In genomic region chr5:5666076-5666365, GRCh38 we compare ENCODE assay signal across 27 cellular contexts.
"Had no signal": no experiment of that assay in that cellular context is flagged by ENCODE, and none has a peak within 500 bp of the region (broad histone marks: within the 10 kb centered on the region; RNA-seq: fewer than 3 reads in every experiment).

No MANE protein-coding gene starts in this region.

- H3K4me2 ChIP-seq: neural progenitor cell had no signal

- H3K27ac ChIP-seq: neural progenitor cell, ovary, parathyroid adenoma, psoas muscle, skin epidermis, stomach, thoracic aorta, tibial artery, transverse colon, upper lobe of right lung, uterus had no signal

- H3K9me3 Mint-ChIP-seq: natural killer cell; nephron; stimulated activated effector memory CD8-positive, alpha-beta T cell treated with anti-CD3 and anti-CD28 coated beads, Interleukin-12 subunit alpha, Interleukin-12 subunit beta, amount 100 ng/mL, for 72 hours; stimulated activated naive CD8-positive, alpha-beta T cell treated with anti-CD3 and anti-CD28 coated beads, Interleukin-15, Interleukin-2, amounts not matched to agents 100 ng/mL and 50 ng/mL, for 24 hours; type B pancreatic cell had no signal

- H3K4me3 Mint-ChIP-seq: naive thymus-derived CD4-positive, alpha-beta T cell; natural killer cell; nephron; neural progenitor cell; stimulated activated effector memory CD8-positive, alpha-beta T cell treated with anti-CD3 and anti-CD28 coated beads, Interleukin-12 subunit alpha, Interleukin-12 subunit beta, amount 100 ng/mL, for 72 hours; stimulated activated naive B cell treated with anti-CD40 and anti-IgM and Interleukin-4, amounts not matched to agents 10 μg/mL and 1 μg/mL and 100 μg/mL, for 72 hours; stimulated activated naive CD8-positive, alpha-beta T cell treated with anti-CD3 and anti-CD28 coated beads, Interleukin-15, Interleukin-2, amounts not matched to agents 100 ng/mL and 50 ng/mL, for 24 hours; type B pancreatic cell had no signal

- H3K27me3 Mint-ChIP-seq: stimulated activated naive CD8-positive, alpha-beta T cell treated with anti-CD3 and anti-CD28 coated beads, Interleukin-15, Interleukin-2, amounts not matched to agents 100 ng/mL and 50 ng/mL, for 24 hours; type B pancreatic cell had no signal

- H3K4me1 Mint-ChIP-seq: naive thymus-derived CD4-positive, alpha-beta T cell; natural killer cell; nephron; stimulated activated effector memory CD8-positive, alpha-beta T cell treated with anti-CD3 and anti-CD28 coated beads, Interleukin-12 subunit alpha, Interleukin-12 subunit beta, amount 100 ng/mL, for 72 hours; stimulated activated naive B cell treated with anti-CD40 and anti-IgM and Interleukin-4, amounts not matched to agents 10 μg/mL and 1 μg/mL and 100 μg/mL, for 72 hours had no signal

- H3K9me3 ChIP-seq: ovary, psoas muscle, stomach, thoracic aorta, tibial artery, transverse colon, upper lobe of right lung, uterus had no signal

- ATAC-seq: naive thymus-derived CD4-positive, alpha-beta T cell; natural killer cell; psoas muscle; stimulated activated effector memory CD8-positive, alpha-beta T cell treated with anti-CD3 and anti-CD28 coated beads, Interleukin-12 subunit alpha, Interleukin-12 subunit beta, amount 100 ng/mL, for 72 hours; stimulated activated naive B cell treated with anti-CD40 and anti-IgM and Interleukin-4, amounts not matched to agents 10 μg/mL and 1 μg/mL and 100 μg/mL, for 72 hours; upper lobe of right lung had no signal

- H2AFZ ChIP-seq: neural progenitor cell, parathyroid adenoma had no signal

- H3K79me2 ChIP-seq: parathyroid adenoma had no signal

- H3K9ac ChIP-seq: neural progenitor cell, parathyroid adenoma had no signal

- H3K4me1 ChIP-seq: neural progenitor cell, parathyroid adenoma, stomach, tibial artery, transverse colon, upper lobe of right lung, uterus had no signal

- DNase-seq: naive thymus-derived CD4-positive, alpha-beta T cell; natural killer cell; occipital lobe; ovary; posterior cingulate gyrus; psoas muscle; right cardiac atrium; stimulated activated CD4-positive, alpha-beta T cell treated with anti-CD3 and anti-CD28 coated beads, Interleukin-15, amount 100 ng/mL, for 24 hours; stimulated activated CD4-positive, alpha-beta T cell treated with anti-CD3 and anti-CD28 coated beads, Interleukin-2, amount 100 ng/mL, for 24 hours; stimulated activated CD4-positive, alpha-beta T cell treated with anti-CD3 and anti-CD28 coated beads, Interleukin-2, amount 100 ng/mL, for 48 hours; stimulated activated CD4-positive, alpha-beta T cell treated with anti-CD3 and anti-CD28 coated beads, Interleukin-4, amount 100 ng/mL, for 24 hours; stimulated activated naive B cell treated with anti-CD40 and anti-IgM and Interleukin-4, amounts not matched to agents 10 μg/mL and 1 μg/mL and 100 μg/mL, for 72 hours; stimulated activated naive CD4-positive, alpha-beta T cell treated with Interleukin-2 at 50 U/mL for 16 hours; stomach; tibial artery; transverse colon; upper lobe of right lung; uterus had no signal

- H3K36me3 Mint-ChIP-seq: naive thymus-derived CD4-positive, alpha-beta T cell; natural killer cell; neural progenitor cell; stimulated activated effector memory CD8-positive, alpha-beta T cell treated with anti-CD3 and anti-CD28 coated beads, Interleukin-12 subunit alpha, Interleukin-12 subunit beta, amount 100 ng/mL, for 72 hours; stimulated activated naive B cell treated with anti-CD40 and anti-IgM and Interleukin-4, amounts not matched to agents 10 μg/mL and 1 μg/mL and 100 μg/mL, for 72 hours; type B pancreatic cell had no signal

- H3K27ac Mint-ChIP-seq: naive thymus-derived CD4-positive, alpha-beta T cell; natural killer cell; nephron; neural progenitor cell; progenitor cell of endocrine pancreas; stimulated activated effector memory CD8-positive, alpha-beta T cell treated with anti-CD3 and anti-CD28 coated beads, Interleukin-12 subunit alpha, Interleukin-12 subunit beta, amount 100 ng/mL, for 72 hours; stimulated activated naive B cell treated with anti-CD40 and anti-IgM and Interleukin-4, amounts not matched to agents 10 μg/mL and 1 μg/mL and 100 μg/mL, for 72 hours; stimulated activated naive CD8-positive, alpha-beta T cell treated with anti-CD3 and anti-CD28 coated beads, Interleukin-15, Interleukin-2, amounts not matched to agents 100 ng/mL and 50 ng/mL, for 24 hours; type B pancreatic cell had no signal

- H3K4me3 ChIP-seq: neural progenitor cell, ovary, psoas muscle, skin epidermis, stomach, thoracic aorta, tibial artery, transverse colon, upper lobe of right lung, uterus had no signal

- H3K36me3 ChIP-seq: neural progenitor cell, ovary, stomach, thoracic aorta, tibial artery, transverse colon, upper lobe of right lung, uterus had no signal

- H3K27me3 ChIP-seq: neural progenitor cell, ovary, stomach, tibial artery, transverse colon, upper lobe of right lung, uterus had no signal
